In genomic region chr5:151707566-151707965, GRCh38 we compare ENCODE assay signal across 1 cellular context.
TF ChIP-seq lines count a peak whose summit lies in the region.

No MANE protein-coding gene starts in this region.

TF ChIP-seq in HCT116, 20 proteins besides CTCF, POLR2A, EP300 and RAD21 (continued from another document):
- no peak for TF ChIP-seq REST (IDR thresholded peaks at IDR 0.05; ENCODE audit: low read depth)
- TF ChIP-seq ELF1 (IDR thresholded peaks at IDR 0.05; ENCODE audit: borderline replicate concordance, low read depth), result no peak
- TF ChIP-seq EZH2phosphoT487 (IDR thresholded peaks at IDR 0.05; ENCODE audit: borderline replicate concordance), result no peak
- no peak for TF ChIP-seq SRF (IDR thresholded peaks at IDR 0.05; ENCODE audit: low read depth)
- TF ChIP-seq TCF7L2 (IDR thresholded peaks at IDR 0.05; ENCODE audit: borderline replicate concordance, extremely low read depth, insufficient read depth, insufficient read length), result no peak
- no peak for TF ChIP-seq FOSL1 (IDR thresholded peaks at IDR 0.05; ENCODE audit: low read depth)
- TF ChIP-seq YY1 (IDR thresholded peaks at IDR 0.05; ENCODE audit: extremely low read depth, insufficient replicate concordance, low read depth, low read length), result no peak
- TF ChIP-seq POLR2AphosphoS5 (IDR thresholded peaks at IDR 0.05; ENCODE audit: low read depth, low read length), result no peak
- TF ChIP-seq SP1 (IDR thresholded peaks at IDR 0.05; ENCODE audit: low read depth), result no peak
- no peak for TF ChIP-seq SIN3A (IDR thresholded peaks at IDR 0.05; ENCODE audit: low read depth)
- TF ChIP-seq CEBPB (IDR thresholded peaks at IDR 0.05; ENCODE audit: low read depth), result no peak
- TF ChIP-seq ZNF274 (IDR thresholded peaks at IDR 0.05; ENCODE audit: low read depth, low read length), result no peak
- TF ChIP-seq MAX (IDR thresholded peaks at IDR 0.05), result no peak
TF ChIP-seq in HCT116: peak in this region for 0.
